ENCODE assay signal across 1 cellular context in the genomic region with DNA sequence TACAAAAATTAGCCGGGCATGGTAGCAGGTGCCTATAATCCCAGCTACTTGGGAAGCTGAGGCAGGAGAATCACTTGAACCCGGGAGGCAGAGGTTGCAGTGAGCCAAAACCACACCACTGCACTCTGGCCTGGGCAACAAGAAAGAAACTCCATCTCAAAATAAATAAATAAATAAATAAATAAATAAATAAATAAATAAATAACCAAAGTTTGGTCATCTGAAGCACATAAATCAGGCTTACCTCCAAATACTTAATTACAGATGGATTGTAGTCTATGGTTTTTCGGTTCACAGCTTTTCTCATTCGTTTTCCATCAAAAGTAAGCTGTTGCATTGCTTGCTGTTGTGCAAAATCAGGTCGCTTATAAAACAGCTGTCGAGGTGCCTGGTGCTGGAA.
A peak's percentile ranks its signal among the peaks of the same experiment; 100 is the strongest.
TF ChIP-seq lines count a peak whose summit lies in the region.

No MANE protein-coding gene starts in this region.

TF ChIP-seq in HepG2, 621 proteins besides CTCF, POLR2A, EP300 and RAD21:
- 0 out of 2 replicates have a peak, but pooled peaks have one; percentile 55 for TF ChIP-seq ZNF510 (CRISPR knock-in tag; IDR thresholded peaks at IDR 0.05; ENCODE audit: low read depth)
